8 cellular contexts compared by ENCODE assay signal in genomic region chr17:30714825-30715622, GRCh38.
DNase-seq lines count a peak whose midpoint lies in the region; ATAC-seq, FAIRE-seq and TF ChIP-seq lines count a peak whose summit lies in the region.
"Not testable (repeated sequence)": the region's sequence is repeated elsewhere in the genome, so short reads cannot be mapped to it uniquely, and the experiment has no call there.

No MANE protein-coding gene starts in this region.

- H3K27me3 ChIP-seq in endothelial cell of umbilical vein (ENCODE audit: control insufficient read depth in 2 of 2, insufficient read depth in 2 of 2, low read length in 2 of 2); right lobe of liver: not testable (repeated sequence)

- not testable (repeated sequence) for H3K4me3 ChIP-seq in endothelial cell of umbilical vein (replicated peaks in 1 of 3; ENCODE audit: insufficient read depth in 1 of 3, low read depth in 1 of 3, low read length in 3 of 3); right lobe of liver

- not testable (repeated sequence) for H3K36me3 ChIP-seq in endothelial cell of umbilical vein (ENCODE audit: control insufficient read depth in 2 of 2, extremely low read depth in 1 of 2, insufficient read depth in 2 of 2, low read length in 2 of 2); right lobe of liver

- H3K27ac ChIP-seq in endothelial cell of umbilical vein (ENCODE audit: insufficient read depth, low read depth, low read length); right lobe of liver: not testable (repeated sequence)

- H2AFZ ChIP-seq in endothelial cell of umbilical vein (ENCODE audit: low read depth, low read length) = not testable (repeated sequence)

- DNase-seq in CD1c-positive myeloid dendritic cell (ENCODE audit: extremely low spot score) (peak; percentile 62), M059J (ENCODE audit: low read depth) (peak; percentile 34), endothelial cell of umbilical vein (ENCODE audit: low read depth, low spot score) (peak; percentile 35), right lobe of liver (peak in 1 of 3 donors; percentile 39)
- DNase-seq in stimulated activated CD4-positive, alpha-beta T cell treated with anti-CD3 and anti-CD28 coated beads, Interleukin-4, amount 100 ng/mL, for 24 hours = peak; percentile 53

- TF ChIP-seq CTCF in endothelial cell of umbilical vein (IDR thresholded peaks at IDR 0.05; ENCODE audit: extremely low read depth in 1 of 2, insufficient read depth in 1 of 2, low read depth in 1 of 2, low read length in 2 of 2) (peak; percentile 57 to 68), right lobe of liver (IDR thresholded peaks at IDR 0.05) (peak; percentile 24 to 40 (median 34))

- CTCF ChIA-PET in endothelial cell of umbilical vein (lab: Charles Lee) = interaction anchor here (0.6 to 2.9 kb wide), 10 partner anchors 115 to 611 kb away, joined by 3 to 13 read pairs (median 4); partner anchors contain the start of genes BLMH and GOSR1

- not testable (repeated sequence) for H3K4me1 ChIP-seq in endothelial cell of umbilical vein (ENCODE audit: control insufficient read depth, extremely low read depth, insufficient read depth, low read length); right lobe of liver

- not testable (repeated sequence) for H3K27ac Mint-ChIP-seq in activated T-helper 17 cell treated with anti-CD3 and anti-CD28 coated beads, Interleukin-2, amount 50 U/mL, for 72 hours

- ATAC-seq in GM19468 (IDR thresholded peaks at IDR 0.05; ENCODE audit: extremely low read depth, unreplicated experiment) (peak; percentile 44), SK-N-SH treated with all-trans-retinoic acid at 6 μM for 48 hours (peak; percentile 89), right lobe of liver (peak; percentile 39 to 62 (median 52))
- ATAC-seq in activated T-helper 17 cell treated with anti-CD3 and anti-CD28 coated beads, Interleukin-2, amount 50 U/mL, for 72 hours (replicated peaks) = peak; percentile 84

- intact Hi-C loops in endothelial cell of umbilical vein (cut with micrococcal nuclease) = loop anchor here (2.0 to 10.0 kb wide), 4 partner anchors 113 to 600 kb away; partner anchors contain the start of genes GOSR1 and NSRP1
- intact Hi-C loops in right lobe of liver (cut with DNase I) = not testable (repeated sequence)

- peaks cover 11% of the 10 kb centered on the region for H3K4me1 Mint-ChIP-seq in activated T-helper 17 cell treated with anti-CD3 and anti-CD28 coated beads, Interleukin-2, amount 50 U/mL, for 72 hours

- 69% methylated on average over 12 of the region's 25 CpGs for WGBS in right lobe of liver (ENCODE audit: insufficient coverage, low coverage, low lambda C conversion rate, missing lambda C conversion rate)

- H3K27me3 Mint-ChIP-seq in activated T-helper 17 cell treated with anti-CD3 and anti-CD28 coated beads, Interleukin-2, amount 50 U/mL, for 72 hours = not testable (repeated sequence)

- POLR2A ChIA-PET in endothelial cell of umbilical vein (lab: Charles Lee) = not testable (repeated sequence)

- peak; percentile 74 for FAIRE-seq in endothelial cell of umbilical vein (lab: Jason Lieb, UNC)

- not testable (repeated sequence) for BruUV-seq in endothelial cell of umbilical vein (replicated peaks; lab: Mats Ljungman, UMichigan)

- dilution Hi-C loops in endothelial cell of umbilical vein (cut with MboI; ENCODE audit: extremely low pct_ligation_motif_present, low sequenced_read_pairs) = not testable (repeated sequence)

- not testable (repeated sequence) for H3K9me3 Mint-ChIP-seq in activated T-helper 17 cell treated with anti-CD3 and anti-CD28 coated beads, Interleukin-2, amount 50 U/mL, for 72 hours

- H3K79me2 ChIP-seq in endothelial cell of umbilical vein (ENCODE audit: control insufficient read depth, insufficient read depth, low read length) = not testable (repeated sequence)

- H3K4me3 Mint-ChIP-seq in activated T-helper 17 cell treated with anti-CD3 and anti-CD28 coated beads, Interleukin-2, amount 50 U/mL, for 72 hours = not testable (repeated sequence)

- H3K9me1 ChIP-seq in endothelial cell of umbilical vein (replicated peaks; ENCODE audit: control insufficient read depth, extremely low read depth, insufficient read depth, low read length) = not testable (repeated sequence)

- H3K4me2 ChIP-seq in endothelial cell of umbilical vein (ENCODE audit: insufficient read depth, low read length) = not testable (repeated sequence)

- TF ChIP-seq POLR2A in endothelial cell of umbilical vein (IDR thresholded peaks at IDR 0.05; ENCODE audit: low read depth, low read length); right lobe of liver (IDR thresholded peaks at IDR 0.05): not testable (repeated sequence)

- not testable (repeated sequence) for H4K20me1 ChIP-seq in endothelial cell of umbilical vein (replicated peaks; ENCODE audit: control insufficient read depth, extremely low read depth, insufficient read depth, low read length)

- H3K9me3 ChIP-seq in endothelial cell of umbilical vein (replicated peaks; ENCODE audit: control insufficient read depth, insufficient read depth, low read length); right lobe of liver: not testable (repeated sequence)

- H3K36me3 Mint-ChIP-seq in activated T-helper 17 cell treated with anti-CD3 and anti-CD28 coated beads, Interleukin-2, amount 50 U/mL, for 72 hours (ENCODE audit: low read depth) = not testable (repeated sequence)

- not testable (repeated sequence) for H3K9ac ChIP-seq in endothelial cell of umbilical vein (replicated peaks; ENCODE audit: extremely low read depth, insufficient read depth, low read length)
